ENCODE assay signal across 10 cellular contexts in genomic region chr19:15673176-15673654, GRCh38. TPM values are rescaled to one million over a fixed set of nuclear protein-coding genes. Genes with fewer than 3 reads are reported as not detected.
DNase-seq lines count a peak whose midpoint lies in the region; ATAC-seq and TF ChIP-seq lines count a peak whose summit lies in the region.
"Had no signal": no experiment of that assay in that cellular context is flagged by ENCODE, and none has a peak within 500 bp of the region (broad histone marks: within the 10 kb centered on the region; RNA-seq: fewer than 3 reads in every experiment).

No MANE protein-coding gene starts in this region.

- peaks cover 17% of the 10 kb centered on the region for H3K4me1 Mint-ChIP-seq in activated T-cell treated with anti-CD3 and anti-CD28 coated beads, Interleukin-2, amount 50 U/mL, for 24 hours (ENCODE audit: low read depth)

- peak overlapping the region; percentile 17 for H3K4me3 ChIP-seq in coronary artery
- peak overlapping the region in 1 of 2 donors; percentile 44 for H3K4me3 ChIP-seq in muscle layer of duodenum (ENCODE audit: low read depth in 1 of 2, low read length in 2 of 2)
- peak overlapping the region; percentile 12 for H3K4me3 ChIP-seq in urinary bladder (ENCODE audit: low read depth, low read length)

- no peak for DNase-seq in activated T-cell treated with anti-CD3 and anti-CD28 coated beads, Interleukin-2, amount 50 U/mL, for 24 hours
- DNase-seq in activated T-cell treated with anti-CD3 and anti-CD28 coated beads, Interleukin-2, amount 50 U/mL, for 48 hours = no peak
- no peak for DNase-seq in coronary artery (ENCODE audit: low spot score)
- DNase-seq in NCI-H1436 treated with DMSO at 0.1 percent for 48 hours (lab: John Stamatoyannopoulos, UW) = no peak
- DNase-seq in NCI-H526 treated with DMSO at 0.1 percent for 48 hours (lab: John Stamatoyannopoulos, UW) = no peak

- H3K4me3 Mint-ChIP-seq in activated T-cell treated with anti-CD3 and anti-CD28 coated beads, Interleukin-2, amount 50 U/mL, for 24 hours = no peak overlapping the region

- H3K27ac ChIP-seq in coronary artery = peak overlapping the region in 1 of 2 donors; percentile 67
- H3K27ac ChIP-seq in muscle layer of duodenum (ENCODE audit: low read length) = peak overlapping the region; percentile 23
- H3K27ac ChIP-seq in urinary bladder (ENCODE audit: low read depth) = peak overlapping the region; percentile 84

- no peaks in the 10 kb centered on the region for H3K36me3 Mint-ChIP-seq in activated T-cell treated with anti-CD3 and anti-CD28 coated beads, Interleukin-2, amount 50 U/mL, for 24 hours (ENCODE audit: low read depth)

- H3K4me1 ChIP-seq in muscle layer of duodenum (ENCODE audit: control insufficient read depth in 1 of 2, insufficient read depth in 2 of 2, low read length in 2 of 2) (peaks cover 0 to 15% of the 10 kb centered on the region in 2 donors), urinary bladder (ENCODE audit: insufficient read depth) (no peaks in the 10 kb centered on the region)

- no peaks in the 10 kb centered on the region for H3K36me3 ChIP-seq in muscle layer of duodenum (ENCODE audit: control insufficient read depth in 1 of 2, insufficient read depth in 2 of 2, low read length in 2 of 2)
- H3K36me3 ChIP-seq in urinary bladder (ENCODE audit: insufficient read depth) = no peaks in the 10 kb centered on the region

- H3K9me3 Mint-ChIP-seq in activated T-cell treated with anti-CD3 and anti-CD28 coated beads, Interleukin-2, amount 50 U/mL, for 24 hours = peaks cover 7% of the 10 kb centered on the region

- WGBS in urinary bladder = 16% methylated on average over 9 of the region's 9 CpGs

- no peak for ATAC-seq in GM18858 (IDR thresholded peaks at IDR 0.05; ENCODE audit: unreplicated experiment)

- H3K27me3 Mint-ChIP-seq in activated T-cell treated with anti-CD3 and anti-CD28 coated beads, Interleukin-2, amount 50 U/mL, for 24 hours = peaks cover 4% of the 10 kb centered on the region

- no peaks in the 10 kb centered on the region for H3K27me3 ChIP-seq in muscle layer of duodenum (ENCODE audit: low read depth, low read length)

- no peaks in the 10 kb centered on the region for H3K9me3 ChIP-seq in muscle layer of duodenum (ENCODE audit: control insufficient read depth in 1 of 2, low read length in 2 of 2)

- peak overlapping the region; percentile 61 for H3K27ac Mint-ChIP-seq in activated T-cell treated with anti-CD3 and anti-CD28 coated beads, Interleukin-2, amount 50 U/mL, for 24 hours

- TF ChIP-seq CTCF in coronary artery (IDR thresholded peaks at IDR 0.05) = no peak

RNA-seq across cellular contexts. Expression of gene CYP4F12, which starts 0.3 kb away (rescaled TPM):
- total RNA-seq in urinary bladder = 30.3 TPM
- polyA plus RNA-seq in urinary bladder = 31.0 TPM
- total RNA-seq: chondrocyte, fibroblast of villous mesenchyme had no signal

RNA-seq across cellular contexts. Expression of gene CYP4F3, which starts 32.5 kb away (rescaled TPM):
- 0.95 TPM for total RNA-seq in urinary bladder
- polyA plus RNA-seq in urinary bladder = 1.3 TPM
- total RNA-seq: chondrocyte, fibroblast of villous mesenchyme had no signal

RNA-seq across cellular contexts. Expression of gene OR10H2, which starts 54.6 kb away (rescaled TPM):
- not detected for total RNA-seq in urinary bladder
- not detected for polyA plus RNA-seq in urinary bladder
- total RNA-seq: chondrocyte, fibroblast of villous mesenchyme had no signal

RNA-seq across cellular contexts. Expression of gene CYP4F8, which starts 58.2 kb away (rescaled TPM):
- 0.37 TPM for total RNA-seq in urinary bladder
- 1.9 TPM for polyA plus RNA-seq in urinary bladder
- total RNA-seq: chondrocyte, fibroblast of villous mesenchyme had no signal
